ENCODE assay signal across 1 cellular context in genomic region chr14:37945959-37946358, GRCh38.
TF ChIP-seq lines count a peak whose summit lies in the region.

No MANE protein-coding gene starts in this region.

TF ChIP-seq in HepG2, 621 proteins besides CTCF, POLR2A, EP300 and RAD21:
- TF ChIP-seq TBX2 (CRISPR knock-in tag; IDR thresholded peaks at IDR 0.05; ENCODE audit: borderline replicate concordance) (no peak), HNRNPUL1 (IDR thresholded peaks at IDR 0.05; ENCODE audit: low read depth, low read length) (no peak), LBX2 (CRISPR knock-in tag; IDR thresholded peaks at IDR 0.05; ENCODE audit: borderline replicate concordance) (no peak), XRCC5 (optimal IDR thresholded peaks at IDR 0.05; ENCODE audit: low read length) (no peak), ZNF407 (CRISPR knock-in tag; IDR thresholded peaks at IDR 0.05; ENCODE audit: not compliant biosample characterization) (no peak), ZNF776 (CRISPR knock-in tag; IDR thresholded peaks at IDR 0.05) (no peak), ZNF652 (CRISPR knock-in tag; IDR thresholded peaks at IDR 0.05; ENCODE audit: borderline replicate concordance, low read depth) (no peak), ZNF724P (CRISPR knock-in tag; IDR thresholded peaks at IDR 0.05; ENCODE audit: borderline replicate concordance) (no peak)
TF ChIP-seq in HepG2: peak in this region for 0.
